ENCODE assay signal across 8 cellular contexts in genomic region chr22:20115691-20116375, GRCh38. TPM values are rescaled to one million over a fixed set of nuclear protein-coding genes. Genes with fewer than 3 reads are reported as not detected.
DNase-seq lines count a peak whose midpoint lies in the region; ATAC-seq and TF ChIP-seq lines count a peak whose summit lies in the region.

Gene RANBP1, plus strand, starts transcription at chr22:20116104. Its CDS starts 81 bp downstream, at chr22:20116185.

- 53 to 68% (median 60%) methylated on average over 24 to 30 of the region's 30 CpGs for WGBS in ovary, 3 donors

- H3K4me1 ChIP-seq in ovary (ENCODE audit: insufficient read depth): peaks cover 10% of the 10 kb centered on the region

- TF ChIP-seq CTCF in foreskin fibroblast (IDR thresholded peaks at IDR 0.05; ENCODE audit: low read depth, low read length) (no peak), ovary (IDR thresholded peaks at IDR 0.05) (no peak)

- TF ChIP-seq EP300 in ovary (IDR thresholded peaks at IDR 0.05): no peak

- peak within 1 kb of the TSS; percentile 97 for H3K4me3 Mint-ChIP-seq in T-helper 1 cell treated with Interleukin-12 subunit alpha and Interleukin-12 subunit beta and Interleukin-4 antibody, amounts not matched to agents 30 μg/mL and 1 μg/mL, for 36 hours

- H3K4me3 ChIP-seq in foreskin fibroblast (ENCODE audit: low read depth in 1 of 2, low read length in 2 of 2): peak within 1 kb of the TSS; percentile 98 to 99
- H3K4me3 ChIP-seq in ovary: peak within 1 kb of the TSS; percentile 81

- H3K36me3 ChIP-seq in ovary: peaks cover 2% of the 10 kb centered on the region

- no peaks in the 10 kb centered on the region for H3K9me3 ChIP-seq in ovary

- DNase-seq in G401 (ENCODE audit: low spot score) (no peak), foreskin fibroblast (no peak), ovary (peak in 1 of 5 donors; percentile 48), GF-D8 (lab: John Stamatoyannopoulos, UW) (no peak), UCSD-AML1 (lab: John Stamatoyannopoulos, UW; ENCODE audit: unreplicated experiment) (no peak)

- H3K36me3 Mint-ChIP-seq in T-helper 1 cell treated with Interleukin-12 subunit alpha and Interleukin-12 subunit beta and Interleukin-4 antibody, amounts not matched to agents 30 μg/mL and 1 μg/mL, for 36 hours (ENCODE audit: low read depth): peaks cover 26% of the 10 kb centered on the region

- peaks cover 23% of the 10 kb centered on the region for H3K4me1 Mint-ChIP-seq in T-helper 1 cell treated with Interleukin-12 subunit alpha and Interleukin-12 subunit beta and Interleukin-4 antibody, amounts not matched to agents 30 μg/mL and 1 μg/mL, for 36 hours (ENCODE audit: low read depth)

- no peaks in the 10 kb centered on the region for H3K27me3 ChIP-seq in ovary

- in situ Hi-C loops in G401 (cut with HindIII; ENCODE audit: low sequenced_read_pairs): no loop called here

- H3K27ac Mint-ChIP-seq in T-helper 1 cell treated with Interleukin-12 subunit alpha and Interleukin-12 subunit beta and Interleukin-4 antibody, amounts not matched to agents 30 μg/mL and 1 μg/mL, for 36 hours: peak within 1 kb of the TSS; percentile 98

- TF ChIP-seq POLR2A in ovary (IDR thresholded peaks at IDR 0.05): no peak

- ATAC-seq in GM21515 (IDR thresholded peaks at IDR 0.05; ENCODE audit: unreplicated experiment) (no peak), HG02970 (IDR thresholded peaks at IDR 0.05; ENCODE audit: low FRiP score, unreplicated experiment) (no peak)

- H3K27ac ChIP-seq in ovary: peak within 1 kb of the TSS; percentile 66 to 75

- intact Hi-C loops in ovary (cut with DNase I): loop anchor here in 1 of 4 donors (10.0 kb wide), 1 partner anchor 151 kb away; no protein-coding TSS in a partner anchor

- no peaks in the 10 kb centered on the region for H3K9me3 Mint-ChIP-seq in T-helper 1 cell treated with Interleukin-12 subunit alpha and Interleukin-12 subunit beta and Interleukin-4 antibody, amounts not matched to agents 30 μg/mL and 1 μg/mL, for 36 hours

- H3K27me3 Mint-ChIP-seq in T-helper 1 cell treated with Interleukin-12 subunit alpha and Interleukin-12 subunit beta and Interleukin-4 antibody, amounts not matched to agents 30 μg/mL and 1 μg/mL, for 36 hours (ENCODE audit: low read depth): no peaks in the 10 kb centered on the region

RNA-seq across cellular contexts. Expression of gene RANBP1, which starts in this region (rescaled TPM):
- 883 and 1,003 TPM in 2 replicates for total RNA-seq in G401 (2014; rRNA removed; shearing (Covaris generic))
- 100 to 1,000 TPM in 2 of 7 donors, 10 to 100 TPM in 5; 62.8 to 198 (median 82.8) TPM for total RNA-seq in ovary
- polyA plus RNA-seq in ovary: 10 to 100 TPM; 79.9 to 80.2 TPM
